In genomic region chr13:49097374-49097773, GRCh38 we compare ENCODE assay signal across 11 cellular contexts.
DNase-seq lines count a peak whose midpoint lies in the region; FAIRE-seq and TF ChIP-seq lines count a peak whose summit lies in the region.
"Had no signal": no experiment of that assay in that cellular context is flagged by ENCODE, and none has a peak within 500 bp of the region (broad histone marks: within the 10 kb centered on the region; RNA-seq: fewer than 3 reads in every experiment).

No MANE protein-coding gene starts in this region.

- FAIRE-seq in GM12891 (lab: Jason Lieb, UNC) = no peak

- H3K4me3 ChIP-seq in fibroblast of villous mesenchyme (ENCODE audit: low read depth, low read length) (no peak overlapping the region), retinal pigment epithelial cell (ENCODE audit: low read length) (no peak overlapping the region)
- H3K4me3 ChIP-seq: ovary, testis had no signal

- in situ Hi-C loops in ACHN (cut with HindIII; ENCODE audit: low pct_ligation_motif_present, low pct_unique_long_range_greater_than_20kb, low sequenced_read_pairs) = no loop called here

- DNase-seq in EH (ENCODE audit: low read depth) (peak; percentile 76), T1000 (lab: John Stamatoyannopoulos, UW) (peak; percentile 23), fibroblast of villous mesenchyme (ENCODE audit: low read depth) (peak; percentile 81), retinal pigment epithelial cell (ENCODE audit: low read depth) (peak; percentile 31), iPS-NIHi11 (ENCODE audit: low spot score) (no peak), ACHN (no peak), GM12891 (ENCODE audit: insufficient read length, low spot score) (no peak), HuH-7.5 (ENCODE audit: low spot score) (no peak)
- DNase-seq: NCI-H510A treated with DMSO at 0.1 percent for 48 hours, testis had no signal

- TF ChIP-seq CTCF in fibroblast of villous mesenchyme (IDR thresholded peaks at IDR 0.05; ENCODE audit: insufficient read depth, low read depth, low read length) (no peak), retinal pigment epithelial cell (conservative IDR thresholded peaks at IDR 0.05; ENCODE audit: low read depth, low read length) (no peak)

- TF ChIP-seq POLR2A in GM12891 (IDR thresholded peaks at IDR 0.05; ENCODE audit: low read depth, low read length) = no peak

TF ChIP-seq in GM12891, 5 proteins besides CTCF, POLR2A, EP300 and RAD21:
- no peak for TF ChIP-seq POU2F2 (IDR thresholded peaks at IDR 0.05; ENCODE audit: low read depth, low read length)
- TF ChIP-seq SPI1 (IDR thresholded peaks at IDR 0.05; ENCODE audit: low read depth, low read length) = no peak
- TF ChIP-seq POLR2AphosphoS5 (IDR thresholded peaks at IDR 0.05; ENCODE audit: low read depth, low read length) = no peak
- TF ChIP-seq PAX5 (IDR thresholded peaks at IDR 0.05; ENCODE audit: insufficient read depth, low read length, severe bottlenecking) = no peak
- no peak for TF ChIP-seq TAF1 (IDR thresholded peaks at IDR 0.05; ENCODE audit: low read depth, low read length)

Comparison
In these comparisons a context has a peak if more than half of its experiments do, and no peak if none do; other contexts are left out.
1. DNase-seq: peak in EH (single experiment), T1000 (single experiment), fibroblast of villous mesenchyme (single experiment) and retinal pigment epithelial cell (single experiment); none in iPS-NIHi11 (single experiment), ACHN (single experiment), GM12891 (single experiment) and HuH-7.5 (single experiment).